Comparison of ENCODE assay signal across 1 cellular context in genomic region chr6:43575105-43575771, GRCh38.
TF ChIP-seq lines count a peak whose summit lies in the region.

No MANE protein-coding gene starts in this region.

TF ChIP-seq in HepG2, 621 proteins besides CTCF, POLR2A, EP300 and RAD21 (continued from another document and continues in another):
- TF ChIP-seq CSRNP1 (CRISPR knock-in tag; IDR thresholded peaks at IDR 0.05) (peak; percentile 4; the same call in 1 of the 2 replicates), NCOA2 (CRISPR knock-in tag; IDR thresholded peaks at IDR 0.05) (peak; percentile 9; the same call in 1 of the 2 replicates), ZNF430 (CRISPR knock-in tag; IDR thresholded peaks at IDR 0.05) (0 out of 2 replicates have a peak, but pooled peaks have one; percentile 58), HOXA5 (CRISPR knock-in tag; IDR thresholded peaks at IDR 0.05) (0 out of 2 replicates have a peak, but pooled peaks have one; percentile 21), ZBTB42 (CRISPR knock-in tag; IDR thresholded peaks at IDR 0.05) (0 out of 2 replicates have a peak, but pooled peaks have one; percentile 67), MNT (IDR thresholded peaks at IDR 0.05) (peak; percentile 65), PHF21A (CRISPR knock-in tag; IDR thresholded peaks at IDR 0.05) (0 out of 2 replicates have a peak, but pooled peaks have one; percentile 37), CBX1 (IDR thresholded peaks at IDR 0.05; ENCODE audit: low read depth) (peak; percentile 19), ESRRA (CRISPR knock-in tag; IDR thresholded peaks at IDR 0.05; ENCODE audit: low read depth) (no peak), E2F2 (CRISPR knock-in tag; IDR thresholded peaks at IDR 0.05; ENCODE audit: borderline replicate concordance) (0 out of 2 replicates have a peak, but pooled peaks have one; percentile 40), ZC3H13 (CRISPR knock-in tag; IDR thresholded peaks at IDR 0.05) (no peak; the same call in 1 of the 2 replicates), GMEB1 (CRISPR knock-in tag; IDR thresholded peaks at IDR 0.05; ENCODE audit: borderline replicate concordance) (no peak), PTBP1 (IDR thresholded peaks at IDR 0.05; ENCODE audit: low read depth, low read length, poor library complexity, severe bottlenecking) (no peak), HMG20A (CRISPR knock-in tag; IDR thresholded peaks at IDR 0.05; ENCODE audit: borderline replicate concordance) (no peak), ZNF558 (CRISPR knock-in tag; IDR thresholded peaks at IDR 0.05; ENCODE audit: borderline replicate concordance) (no peak; the same call in 1 of the 2 replicates), ZNF703 (CRISPR knock-in tag; IDR thresholded peaks at IDR 0.05; ENCODE audit: borderline replicate concordance) (0 out of 2 replicates have a peak, but pooled peaks have one; percentile 9), ZNF101 (CRISPR knock-in tag; IDR thresholded peaks at IDR 0.05; ENCODE audit: borderline replicate concordance, low read depth) (peak; percentile 73; the same call in 1 of the 2 replicates), ARNTL (CRISPR knock-in tag; IDR thresholded peaks at IDR 0.05) (no peak), BORCS8-MEF2B (CRISPR knock-in tag; IDR thresholded peaks at IDR 0.05) (0 out of 2 replicates have a peak, but pooled peaks have one; percentile 59), KDM4B (CRISPR knock-in tag; IDR thresholded peaks at IDR 0.05) (no peak; the same call in 1 of the 2 replicates), ZNF556 (CRISPR knock-in tag; IDR thresholded peaks at IDR 0.05; ENCODE audit: borderline replicate concordance) (no peak), ZNF891 (CRISPR knock-in tag; IDR thresholded peaks at IDR 0.05) (peak; percentile 81; the same call in 1 of the 2 replicates), MXI1 (IDR thresholded peaks at IDR 0.05; ENCODE audit: borderline replicate concordance, low read depth, low read length) (peak; percentile 80; the same call in 1 of the 3 replicates), ZNF367 (CRISPR knock-in tag; IDR thresholded peaks at IDR 0.05; ENCODE audit: borderline replicate concordance) (0 out of 2 replicates have a peak, but pooled peaks have one; percentile 49), SIX1 (CRISPR knock-in tag; IDR thresholded peaks at IDR 0.05; ENCODE audit: borderline replicate concordance) (no peak), GABPA (IDR thresholded peaks at IDR 0.05; ENCODE audit: low read depth, low read length) (no peak), GABPA (CRISPR knock-in tag; IDR thresholded peaks at IDR 0.05; ENCODE audit: low read depth) (peak; percentile 41; the same call in 1 of the 2 replicates), ZNF670 (CRISPR knock-in tag; IDR thresholded peaks at IDR 0.05; ENCODE audit: borderline replicate concordance) (peak; percentile 90), ZNF780A (CRISPR knock-in tag; IDR thresholded peaks at IDR 0.05) (0 out of 2 replicates have a peak, but pooled peaks have one; percentile 72), GPN1 (CRISPR knock-in tag; IDR thresholded peaks at IDR 0.05; ENCODE audit: borderline replicate concordance) (no peak), KAT7 (CRISPR knock-in tag; IDR thresholded peaks at IDR 0.05; ENCODE audit: borderline replicate concordance) (peak; percentile 63; the same call in 1 of the 2 replicates), ZBTB4 (CRISPR knock-in tag; IDR thresholded peaks at IDR 0.05; ENCODE audit: borderline replicate concordance) (no peak), ZNF33A (CRISPR knock-in tag; IDR thresholded peaks at IDR 0.05; ENCODE audit: borderline replicate concordance) (peak; percentile 76; the same call in 1 of the 2 replicates), NFKB2 (CRISPR knock-in tag; IDR thresholded peaks at IDR 0.05; ENCODE audit: borderline replicate concordance) (no peak; the same call in 1 of the 2 replicates), ZNF501 (CRISPR knock-in tag; IDR thresholded peaks at IDR 0.05) (0 out of 2 replicates have a peak, but pooled peaks have one; percentile 31), ZNF530 (CRISPR knock-in tag; IDR thresholded peaks at IDR 0.05; ENCODE audit: low read depth) (peak; percentile 84; the same call in 1 of the 2 replicates), ZMYM2 (CRISPR knock-in tag; IDR thresholded peaks at IDR 0.05) (no peak), ETV5 (CRISPR knock-in tag; IDR thresholded peaks at IDR 0.05; ENCODE audit: borderline replicate concordance) (no peak; the same call in 1 of the 2 replicates), ZNF251 (CRISPR knock-in tag; IDR thresholded peaks at IDR 0.05) (peak; percentile 33; the same call in 1 of the 2 replicates), KLF15 (CRISPR knock-in tag; IDR thresholded peaks at IDR 0.05; ENCODE audit: borderline replicate concordance) (0 out of 2 replicates have a peak, but pooled peaks have one; percentile 76), GATAD2A (CRISPR knock-in tag; IDR thresholded peaks at IDR 0.05) (peak; percentile 23; the same call in 1 of the 2 replicates), ZNF292 (CRISPR knock-in tag; IDR thresholded peaks at IDR 0.05; ENCODE audit: borderline replicate concordance, low read depth) (0 out of 2 replicates have a peak, but pooled peaks have one; percentile 12), ZNF432 (CRISPR knock-in tag; IDR thresholded peaks at IDR 0.05; ENCODE audit: borderline replicate concordance) (peak; percentile 62; the same call in 1 of the 2 replicates), TRIM24 (CRISPR knock-in tag; IDR thresholded peaks at IDR 0.05) (no peak), ELF4 (CRISPR knock-in tag; IDR thresholded peaks at IDR 0.05; ENCODE audit: borderline replicate concordance) (no peak), ZNF33B (CRISPR knock-in tag; IDR thresholded peaks at IDR 0.05) (no peak), ZNF10 (CRISPR knock-in tag; IDR thresholded peaks at IDR 0.05; ENCODE audit: borderline replicate concordance, low read depth) (no peak), ZNF350 (CRISPR knock-in tag; IDR thresholded peaks at IDR 0.05; ENCODE audit: borderline replicate concordance, low read depth) (no peak), HDAC1 (CRISPR knock-in tag; IDR thresholded peaks at IDR 0.05) (peak; percentile 57), HOXD1 (CRISPR knock-in tag; IDR thresholded peaks at IDR 0.05) (no peak), MTA1 (CRISPR knock-in tag; IDR thresholded peaks at IDR 0.05; ENCODE audit: borderline replicate concordance) (0 out of 2 replicates have a peak, but pooled peaks have one; percentile 72), SMAD3 (CRISPR knock-in tag; IDR thresholded peaks at IDR 0.05) (0 out of 2 replicates have a peak, but pooled peaks have one; percentile 18)
- TF ChIP-seq, protein P1, sequence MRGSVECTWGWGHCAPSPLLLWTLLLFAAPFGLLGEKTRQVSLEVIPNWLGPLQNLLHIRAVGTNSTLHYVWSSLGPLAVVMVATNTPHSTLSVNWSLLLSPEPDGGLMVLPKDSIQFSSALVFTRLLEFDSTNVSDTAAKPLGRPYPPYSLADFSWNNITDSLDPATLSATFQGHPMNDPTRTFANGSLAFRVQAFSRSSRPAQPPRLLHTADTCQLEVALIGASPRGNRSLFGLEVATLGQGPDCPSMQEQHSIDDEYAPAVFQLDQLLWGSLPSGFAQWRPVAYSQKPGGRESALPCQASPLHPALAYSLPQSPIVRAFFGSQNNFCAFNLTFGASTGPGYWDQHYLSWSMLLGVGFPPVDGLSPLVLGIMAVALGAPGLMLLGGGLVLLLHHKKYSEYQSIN (CRISPR knock-in tag; IDR thresholded peaks at IDR 0.05; ENCODE audit: borderline replicate concordance): peak; percentile 85
- TF ChIP-seq, protein P2, sequence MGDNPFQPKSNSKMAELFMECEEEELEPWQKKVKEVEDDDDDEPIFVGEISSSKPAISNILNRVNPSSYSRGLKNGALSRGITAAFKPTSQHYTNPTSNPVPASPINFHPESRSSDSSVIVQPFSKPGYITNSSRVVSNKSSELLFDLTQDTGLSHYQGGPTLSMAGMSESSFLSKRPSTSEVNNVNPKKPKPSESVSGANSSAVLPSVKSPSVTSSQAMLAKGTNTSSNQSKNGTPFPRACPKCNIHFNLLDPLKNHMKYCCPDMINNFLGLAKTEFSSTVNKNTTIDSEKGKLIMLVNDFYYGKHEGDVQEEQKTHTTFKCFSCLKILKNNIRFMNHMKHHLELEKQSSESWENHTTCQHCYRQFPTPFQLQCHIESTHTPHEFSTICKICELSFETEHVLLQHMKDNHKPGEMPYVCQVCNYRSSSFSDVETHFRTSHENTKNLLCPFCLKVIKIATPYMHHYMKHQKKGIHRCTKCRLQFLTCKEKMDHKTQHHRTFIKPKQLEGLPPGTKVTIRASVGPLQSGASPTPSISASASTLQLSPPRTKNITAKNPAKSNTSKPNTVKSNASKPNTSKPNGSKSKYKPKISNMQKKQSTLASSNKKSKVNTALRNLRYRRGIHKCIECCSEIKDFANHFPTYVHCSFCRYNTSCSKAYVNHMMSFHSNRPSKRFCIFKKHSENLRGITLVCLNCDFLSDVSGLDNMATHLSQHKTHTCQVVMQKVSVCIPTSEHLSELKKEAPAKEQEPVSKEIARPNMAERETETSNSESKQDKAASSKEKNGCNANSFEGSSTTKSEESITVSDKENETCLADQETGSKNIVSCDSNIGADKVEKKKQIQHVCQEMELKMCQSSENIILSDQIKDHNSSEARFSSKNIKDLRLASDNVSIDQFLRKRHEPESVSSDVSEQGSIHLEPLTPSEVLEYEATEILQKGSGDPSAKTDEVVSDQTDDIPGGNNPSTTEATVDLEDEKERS (CRISPR knock-in tag; IDR thresholded peaks at IDR 0.05): peak; percentile 43; the same call in 1 of the 2 replicates
